In the genomic region with DNA sequence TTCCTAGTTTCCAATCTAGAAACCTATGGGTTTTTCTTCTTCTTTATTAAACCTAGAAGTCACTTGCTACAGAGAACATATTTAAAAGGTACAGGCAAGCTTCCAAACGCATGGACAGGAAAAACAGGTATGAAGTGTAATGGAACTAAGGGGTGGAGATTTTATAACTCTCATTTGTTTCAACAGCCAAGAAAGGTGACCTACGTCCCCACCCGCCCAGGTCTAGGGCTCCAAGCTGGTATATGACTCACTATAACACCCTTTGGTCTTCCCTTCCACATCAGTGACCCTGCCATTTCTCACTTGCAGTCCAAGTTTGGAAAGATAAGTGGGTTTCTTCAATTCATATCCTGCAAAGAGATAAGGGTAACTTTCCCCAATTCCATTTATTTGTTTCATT, we compare ENCODE assay signal across 7 cellular contexts.
DNase-seq lines count a peak whose midpoint lies in the region; ATAC-seq and TF ChIP-seq lines count a peak whose summit lies in the region.

No MANE protein-coding gene starts in this region.

- H3K9ac ChIP-seq in SK-N-MC (ENCODE audit: insufficient read length): no peak overlapping the region

- H3K4me3 ChIP-seq in HEK293 (ENCODE audit: low read depth, low read length): no peak overlapping the region
- H3K4me3 ChIP-seq in SK-N-MC: peak overlapping the region; percentile 69; the same call in 1 of the 2 replicates

- TF ChIP-seq CTCF in HEK293 (tag by site-specific recombination; IDR thresholded peaks at IDR 0.05): no peak

- H3K36me3 ChIP-seq in HEK293 (ENCODE audit: control insufficient read depth in 2 of 2, insufficient read depth in 1 of 2, low read length in 2 of 2) (no peaks in the 10 kb centered on the region), SK-N-MC (ENCODE audit: insufficient read depth, low read length) (no peaks in the 10 kb centered on the region)

- ATAC-seq in HG02759 (IDR thresholded peaks at IDR 0.05; ENCODE audit: unreplicated experiment): no peak

- H3K9me3 ChIP-seq in HEK293 (ENCODE audit: control insufficient read depth, insufficient read depth, low read depth, low read length) (no peaks in the 10 kb centered on the region), SK-N-MC (ENCODE audit: low read depth, low read length) (no peaks in the 10 kb centered on the region)

- POLR2A ChIA-PET in HEK293 (lab: Yijun Ruan, JAX): interaction anchor here (0.7 to 1.9 kb wide), 3 partner anchors 24 to 59 kb away, joined by 3 to 8 read pairs (median 3); a partner anchor contains a TSS

- peaks cover 8% of the 10 kb centered on the region for H3K4me1 ChIP-seq in HEK293 (ENCODE audit: control insufficient read depth, insufficient read depth, low read length)

- DNase-seq in SK-N-MC (ENCODE audit: low read depth, low spot score) (no peak), iris pigment epithelial cell (ENCODE audit: low read depth) (peak; percentile 16), superior temporal gyrus (ENCODE audit: extremely low spot score) (peak; percentile 5), NCI-H1694 (lab: John Stamatoyannopoulos, UW) (no peak), anterior cingulate cortex (lab: John Stamatoyannopoulos, UW) (no peak)

- H3K27ac ChIP-seq in HEK293 (ENCODE audit: extremely low read depth, low read depth, low read length) (peak overlapping the region; percentile 11; the same call in 1 of the 2 replicates), SK-N-MC (no peak overlapping the region)

- CTCF ChIA-PET in HEK293 (lab: Yijun Ruan, JAX): interaction anchor here (0.6 to 5.2 kb wide), 14 partner anchors 13 to 510 kb away, joined by 3 to 30 read pairs (median 4); no protein-coding TSS in a partner anchor

TF ChIP-seq in HEK293, 187 proteins besides CTCF, POLR2A, EP300 and RAD21:
- TF ChIP-seq, protein P1, sequence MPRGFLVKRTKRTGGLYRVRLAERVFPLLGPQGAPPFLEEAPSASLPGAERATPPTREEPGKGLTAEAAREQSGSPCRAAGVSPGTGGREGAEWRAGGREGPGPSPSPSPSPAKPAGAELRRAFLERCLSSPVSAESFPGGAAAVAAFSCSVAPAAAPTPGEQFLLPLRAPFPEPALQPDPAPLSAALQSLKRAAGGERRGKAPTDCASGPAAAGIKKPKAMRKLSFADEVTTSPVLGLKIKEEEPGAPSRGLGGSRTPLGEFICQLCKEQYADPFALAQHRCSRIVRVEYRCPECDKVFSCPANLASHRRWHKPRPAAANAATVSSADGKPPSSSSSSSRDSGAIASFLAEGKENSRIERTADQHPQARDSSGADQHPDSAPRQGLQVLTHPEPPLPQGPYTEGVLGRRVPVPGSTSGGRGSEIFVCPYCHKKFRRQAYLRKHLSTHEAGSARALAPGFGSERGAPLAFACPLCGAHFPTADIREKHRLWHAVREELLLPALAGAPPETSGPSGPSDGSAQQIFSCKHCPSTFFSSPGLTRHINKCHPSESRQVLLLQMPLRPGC (tag by site-specific recombination; IDR thresholded peaks at IDR 0.05): 0 out of 2 replicates have a peak, but pooled peaks have one; percentile 6
- no peak for TF ChIP-seq GLIS1 (tag by site-specific recombination; IDR thresholded peaks at IDR 0.05)
- peak; percentile 26; the same call in 1 of the 2 replicates for TF ChIP-seq PRDM1 (tag by site-specific recombination; IDR thresholded peaks at IDR 0.05)
TF ChIP-seq in HEK293: peak in this region for 2.

Comparison
In these comparisons a context has a peak if more than half of its experiments do, and no peak if none do; other contexts are left out.
1. DNase-seq: peak in iris pigment epithelial cell (single experiment) and superior temporal gyrus (single experiment); none in SK-N-MC (single experiment), NCI-H1694 (single experiment) and anterior cingulate cortex (0 of 58).